8 cellular contexts compared by ENCODE assay signal in the genomic region with DNA sequence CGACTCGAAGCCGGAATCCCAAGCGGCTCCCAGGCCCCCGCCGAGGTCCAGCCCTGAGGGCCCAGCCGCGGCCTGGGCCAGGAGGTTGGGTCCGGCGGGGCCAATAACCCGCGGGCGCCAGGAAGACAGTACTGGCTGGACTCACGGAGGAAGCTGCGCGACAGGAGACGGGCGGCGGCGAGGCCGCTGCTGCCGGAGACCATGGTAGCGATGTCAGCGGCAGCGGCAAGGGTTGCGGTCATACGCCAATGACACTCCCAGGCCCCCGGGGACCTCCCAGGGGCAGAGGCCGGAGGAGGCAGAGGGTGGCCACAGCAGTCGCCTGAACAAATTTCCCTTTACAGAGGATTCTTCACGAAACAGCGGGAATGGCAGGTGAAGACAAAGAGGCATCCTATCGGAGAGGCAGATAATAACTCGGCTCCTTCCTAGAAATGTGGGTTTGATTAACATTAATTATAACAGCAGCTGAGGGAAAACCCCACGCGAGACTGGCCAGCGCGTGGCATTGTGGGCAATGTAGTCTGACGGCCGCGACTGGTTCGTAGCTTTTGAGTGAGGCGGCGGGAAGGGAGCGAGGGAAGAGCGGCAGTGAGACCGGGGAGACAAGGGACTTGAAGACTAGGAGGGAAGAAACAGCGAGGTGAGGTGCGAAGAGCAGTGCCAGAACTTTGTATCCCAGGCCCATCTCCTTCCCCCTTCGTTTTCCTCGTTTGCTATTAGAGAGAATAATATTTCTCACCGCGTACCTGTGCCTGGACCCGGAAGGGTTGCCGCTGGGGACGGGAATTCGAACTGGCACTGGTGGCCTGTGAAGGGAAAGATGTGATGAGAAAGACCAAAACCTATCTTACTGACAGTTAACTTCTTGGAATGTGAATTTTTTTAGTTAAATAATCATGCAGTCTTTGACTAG. TPM values are rescaled to one million over a fixed set of nuclear protein-coding genes. Genes with fewer than 3 reads are reported as not detected.
DNase-seq lines count a peak whose midpoint lies in the region; ATAC-seq and TF ChIP-seq lines count a peak whose summit lies in the region.

SUCLG1 (minus strand) TSS at position 253 of the 916 bp plus-strand sequence; CDS start at position 242, 11 bp downstream.

- H3K4me1 ChIP-seq in right atrium auricular region (peaks cover 0 to 33% of the 10 kb centered on the region in 2 donors), uterus (peaks cover 0 to 5% of the 10 kb centered on the region in 2 donors)

- peak; percentile 76 to 90 for DNase-seq in NCI-H187 (lab: John Stamatoyannopoulos, UW)
- peak; percentile 64 to 94 (median 79) for DNase-seq in T-helper 2 cell
- DNase-seq in right atrium auricular region (ENCODE audit: low spot score) = peak; percentile 84
- DNase-seq in pulmonary artery endothelial cell (ENCODE audit: low read depth, low spot score) = peak; percentile 39
- peak; percentile 82 to 86 for DNase-seq in uterus

- H3K27me3 ChIP-seq in right atrium auricular region (no peaks in the 10 kb centered on the region), uterus (no peaks in the 10 kb centered on the region)

- ATAC-seq in GM18498 (IDR thresholded peaks at IDR 0.05; ENCODE audit: unreplicated experiment) (peak; percentile 96), HG02938 (IDR thresholded peaks at IDR 0.05; ENCODE audit: unreplicated experiment) (peak; percentile 94)

- no peaks in the 10 kb centered on the region for H3K36me3 ChIP-seq in right atrium auricular region
- H3K36me3 ChIP-seq in uterus = no peaks in the 10 kb centered on the region

- no peaks in the 10 kb centered on the region for H3K9me3 ChIP-seq in right atrium auricular region
- no peaks in the 10 kb centered on the region for H3K9me3 ChIP-seq in uterus

- peak; percentile 18 to 58 for TF ChIP-seq POLR2A in uterus (IDR thresholded peaks at IDR 0.05)

- peak within 1 kb of the TSS; percentile 92 to 100 for H3K4me3 ChIP-seq in right atrium auricular region
- H3K4me3 ChIP-seq in uterus = peak within 1 kb of the TSS; percentile 81 to 100

- intact Hi-C loops in uterus (cut with DNase I; ENCODE audit: low total_unique reads) = no loop called here

- H3K27ac ChIP-seq in angular gyrus (ENCODE audit: low read depth, low read length) (peak within 1 kb of the TSS; percentile 99), right atrium auricular region (peak within 1 kb of the TSS; percentile 93 to 98), uterus (peak within 1 kb of the TSS; percentile 84 to 87)

- TF ChIP-seq CTCF in right atrium auricular region (IDR thresholded peaks at IDR 0.05) = no peak
- TF ChIP-seq CTCF in uterus (IDR thresholded peaks at IDR 0.05) = peak in 2 of 4 experiments; percentile 7 to 8

RNA-seq across cellular contexts. Expression of gene SUCLG1, which starts in this region (rescaled TPM):
- total RNA-seq in right atrium auricular region (100 to 1,000 TPM; 139 to 197 TPM), pulmonary artery endothelial cell (52.0 and 77.7 TPM in 2 replicates), uterus (10 to 100 TPM; 32.5 to 64.1 (median 54.1) TPM)

Comparison
In these comparisons a context has a peak if more than half of its experiments do, and no peak if none do; other contexts are left out.
1. Peak in every context shown above with its lines: DNase-seq, ATAC-seq, H3K4me3 ChIP-seq and H3K27ac ChIP-seq.